Comparison of ENCODE assay signal across 8 cellular contexts in the genomic region with DNA sequence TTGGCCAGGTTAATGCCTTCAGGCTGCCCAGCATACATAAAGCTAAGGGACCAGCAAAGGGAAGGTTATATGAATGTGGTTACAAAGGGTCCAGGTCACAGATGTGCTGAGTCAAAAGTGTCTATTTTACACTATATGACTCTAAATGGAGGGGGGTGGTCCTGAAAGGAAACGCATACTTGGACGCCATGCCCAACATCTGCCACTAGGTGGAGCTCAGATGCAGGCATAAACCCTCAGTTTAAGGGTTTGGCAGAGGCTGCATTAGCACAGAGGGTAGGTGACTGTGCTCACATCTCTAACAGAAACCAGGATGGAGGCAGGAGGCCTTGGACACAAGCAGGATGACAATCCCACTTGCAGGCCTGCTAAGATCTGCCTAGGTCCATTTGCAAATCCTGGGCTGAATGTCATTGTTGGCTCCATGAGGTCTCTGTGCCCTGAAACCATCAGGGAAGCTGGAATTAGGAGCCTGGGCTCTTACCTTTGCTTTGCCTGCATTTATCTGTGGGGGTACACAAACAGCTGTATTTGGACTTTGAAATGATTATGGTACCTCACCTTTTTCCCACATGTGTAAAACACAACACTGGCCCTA. TPM values are rescaled to one million over a fixed set of nuclear protein-coding genes. Genes with fewer than 3 reads are reported as not detected.
A peak's percentile ranks its signal among the peaks of the same experiment; 100 is the strongest.
DNase-seq lines count a peak whose midpoint lies in the region; ATAC-seq and TF ChIP-seq lines count a peak whose summit lies in the region.

No MANE protein-coding gene starts in this region.

- WGBS in hepatocyte (ENCODE audit: low lambda C conversion rate, missing lambda C conversion rate): 3% methylated on average over 2 of the region's 2 CpGs

- peak; percentile 95 for TF ChIP-seq CTCF in hepatocyte (IDR thresholded peaks at IDR 0.05; ENCODE audit: poor library complexity)

- H4K20me1 ChIP-seq in hepatocyte (ENCODE audit: insufficient read depth, poor library complexity, severe bottlenecking): no peaks in the 10 kb centered on the region

- no peak overlapping the region for H3K27ac ChIP-seq in hepatocyte

- no peaks in the 10 kb centered on the region for H3K79me2 ChIP-seq in hepatocyte

- peaks cover 10% of the 10 kb centered on the region for H3K4me1 ChIP-seq in hepatocyte (ENCODE audit: insufficient read depth)

- H2AFZ ChIP-seq in hepatocyte: no peak overlapping the region

- DNase-seq in D341Med (ENCODE audit: low spot score) (peak; percentile 78), NCI-H1092 (lab: John Stamatoyannopoulos, UW) (peak; percentile 59), T-helper 1 cell (peak; percentile 14 to 47 (median 30)), amniotic stem cell (lab: John Stamatoyannopoulos, UW) (peak; percentile 3), hepatocyte (ENCODE audit: low spot score) (peak; percentile 86), skeletal muscle cell (ENCODE audit: low read depth) (peak; percentile 34)

- H3K4me3 ChIP-seq in hepatocyte: no peak overlapping the region
- H3K4me3 ChIP-seq in skeletal muscle cell (ENCODE audit: low read depth, low read length): no peak overlapping the region

- no peaks in the 10 kb centered on the region for H3K9me2 ChIP-seq in hepatocyte (replicated peaks; ENCODE audit: insufficient read depth)

- H3K9me3 ChIP-seq in hepatocyte (ENCODE audit: low read depth): no peaks in the 10 kb centered on the region

- no peak overlapping the region for H3K4me2 ChIP-seq in hepatocyte

- H3K27me3 ChIP-seq in hepatocyte: no peaks in the 10 kb centered on the region

- H3K36me3 ChIP-seq in hepatocyte (replicated peaks; ENCODE audit: insufficient read depth, low read depth): no peaks in the 10 kb centered on the region

- ATAC-seq in GM21576 (IDR thresholded peaks at IDR 0.05; ENCODE audit: unreplicated experiment) (peak; percentile 58), HG03571 (IDR thresholded peaks at IDR 0.05; ENCODE audit: unreplicated experiment) (no peak)

RNA-seq across cellular contexts. Expression of a gene that starts 55.8 kb away (rescaled TPM):
- total RNA-seq in hepatocyte: 12.3 and 14.7 TPM in 2 replicates
- polyA plus RNA-seq in hepatocyte: 5.9 and 8.6 TPM in 2 replicates

Comparison
In these comparisons a context has a peak if more than half of its experiments do, and no peak if none do; other contexts are left out.
1. DNase-seq: peak in every context shown above with its lines; median percentile 86 in hepatocyte; 78 in D341Med; 59 in NCI-H1092; 34 in skeletal muscle cell; 30 in T-helper 1 cell; 3 in amniotic stem cell.